ENCODE assay signal across 8 cellular contexts in the genomic region with DNA sequence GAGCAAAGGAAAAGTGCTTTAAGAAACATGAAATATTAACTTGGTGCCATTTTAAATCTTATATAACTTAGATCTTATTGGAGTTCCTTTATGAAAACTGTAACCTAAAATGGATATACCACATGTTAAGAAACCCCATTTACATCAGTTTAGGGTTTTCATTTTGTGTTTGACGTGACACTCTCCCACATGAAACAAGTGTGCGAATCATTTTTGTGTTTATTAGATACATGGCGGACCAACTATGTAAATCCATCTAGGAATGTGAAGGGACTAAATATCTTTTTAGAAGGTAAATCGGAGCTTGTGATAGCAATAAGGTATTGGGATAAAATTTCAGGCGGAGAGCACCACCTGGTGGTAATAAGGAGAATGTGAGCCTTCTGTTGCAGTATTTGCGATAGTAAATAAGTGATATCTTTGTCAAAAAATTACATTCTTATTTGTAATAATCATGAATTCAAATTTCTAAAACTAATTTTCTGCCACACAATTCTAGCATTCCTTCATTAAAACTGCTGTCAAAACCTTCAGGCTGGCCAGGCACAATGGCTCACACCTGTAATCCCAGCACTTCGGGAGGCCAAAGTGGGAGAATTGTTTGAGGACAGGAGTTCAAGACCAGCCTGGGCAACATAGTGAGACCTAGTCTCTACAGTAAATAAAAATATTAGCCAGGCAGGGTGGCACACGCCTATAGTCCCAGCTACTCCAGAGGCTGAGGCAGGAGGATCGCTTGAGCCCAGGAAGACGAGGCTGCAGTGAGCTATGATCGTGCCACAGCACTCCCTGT. TPM values are rescaled to one million over a fixed set of nuclear protein-coding genes. Genes with fewer than 3 reads are reported as not detected.
DNase-seq lines count a peak whose midpoint lies in the region; ATAC-seq and TF ChIP-seq lines count a peak whose summit lies in the region.

No MANE protein-coding gene starts in this region.

- H3K4me3 Mint-ChIP-seq in type B pancreatic cell: peak overlapping the region; percentile 3

- H3K27me3 ChIP-seq in Karpas-422 (ENCODE audit: low read length): no peaks in the 10 kb centered on the region

- H3K9me2 ChIP-seq in Karpas-422 (replicated peaks; ENCODE audit: insufficient read depth, low read length): no peaks in the 10 kb centered on the region

- TF ChIP-seq CTCF in cardiac fibroblast (IDR thresholded peaks at IDR 0.05; ENCODE audit: low read depth, low read length) (peak; percentile 59), type B pancreatic cell (conservative IDR thresholded peaks at IDR 0.05) (peak; percentile 96)

- no peak overlapping the region for H3K4me2 ChIP-seq in Karpas-422 (ENCODE audit: low read depth, low read length, poor library complexity, severe bottlenecking)

- H3K27me3 Mint-ChIP-seq in type B pancreatic cell: no peaks in the 10 kb centered on the region

- H3K9ac ChIP-seq in Karpas-422 (ENCODE audit: low read length): no peak overlapping the region

- no peaks in the 10 kb centered on the region for H3K36me3 ChIP-seq in Karpas-422 (ENCODE audit: insufficient read depth, low read length)

- H3K9me3 Mint-ChIP-seq in type B pancreatic cell: no peaks in the 10 kb centered on the region

- peaks cover 4% of the 10 kb centered on the region for H3K4me1 Mint-ChIP-seq in type B pancreatic cell (ENCODE audit: unreplicated experiment)

- H3K27ac ChIP-seq in Karpas-422 (ENCODE audit: low read length): no peak overlapping the region

- no peak overlapping the region for H3K27ac Mint-ChIP-seq in type B pancreatic cell

- no peak for ATAC-seq in HG02852 (IDR thresholded peaks at IDR 0.05; ENCODE audit: unreplicated experiment)

- H4K20me1 ChIP-seq in Karpas-422 (ENCODE audit: insufficient read depth, low read depth, low read length): peaks cover 13% of the 10 kb centered on the region

- H3K4me1 ChIP-seq in Karpas-422 (ENCODE audit: low read length): peaks cover 31% of the 10 kb centered on the region

- H2AFZ ChIP-seq in Karpas-422 (ENCODE audit: low read length): no peak overlapping the region

- H3K4me3 ChIP-seq in Karpas-422 (ENCODE audit: low read length) (no peak overlapping the region), cardiac fibroblast (replicated peaks in 1 of 2; ENCODE audit: low read depth in 2 of 2, low read length in 2 of 2) (no peak overlapping the region)

- DNase-seq in SIG-M5 treated with dmso at 0.1 percent for 504 hours (lab: John Stamatoyannopoulos, UW; ENCODE audit: unreplicated experiment): peak; percentile 63
- no peak for DNase-seq in SIG-M5 (lab: John Stamatoyannopoulos, UW)
- DNase-seq in Karpas-422: peak; percentile 80
- DNase-seq in RPMI8226: peak; percentile 67
- DNase-seq in cardiac fibroblast (ENCODE audit: low read depth in 2 of 2): peak; percentile 79 to 81
- peak; percentile 61 for DNase-seq in left kidney (ENCODE audit: low read depth, low spot score)
- no peak for DNase-seq in type B pancreatic cell (ENCODE audit: extremely low spot score, unreplicated experiment)

- H3K79me2 ChIP-seq in Karpas-422 (ENCODE audit: low read length): peaks cover 38% of the 10 kb centered on the region

- H3K9me3 ChIP-seq in Karpas-422 (ENCODE audit: low read length): no peaks in the 10 kb centered on the region

- H3K36me3 Mint-ChIP-seq in type B pancreatic cell: no peaks in the 10 kb centered on the region

RNA-seq across cellular contexts. Expression of a gene that starts 31.3 kb away (rescaled TPM):
- total RNA-seq in Karpas-422 (2014; rRNA removed; shearing (Covaris generic); ENCODE audit: low replicate concordance): 33.6 and 37.5 TPM in 2 replicates
- 16.8 and 20.9 TPM in 2 replicates for total RNA-seq in type B pancreatic cell (ENCODE audit: low replicate concordance)

RNA-seq across cellular contexts. Expression of a gene that starts 45.4 kb away (rescaled TPM):
- total RNA-seq in Karpas-422 (2014; rRNA removed; shearing (Covaris generic); ENCODE audit: low replicate concordance): 11.1 and 12.9 TPM in 2 replicates
- 3.2 and 9.5 TPM in 2 replicates for total RNA-seq in type B pancreatic cell (ENCODE audit: low replicate concordance)

Comparison
In these comparisons a context has a peak if more than half of its experiments do, and no peak if none do; other contexts are left out.
1. DNase-seq: peak in SIG-M5 treated with dmso at 0.1 percent for 504 hours (single experiment), Karpas-422 (single experiment), RPMI8226 (single experiment), cardiac fibroblast (2 of 2) and left kidney (single experiment); none in SIG-M5 (single experiment) and type B pancreatic cell (single experiment).